ENCODE assay signal across 8 cellular contexts in genomic region chr18:25349131-25349925, GRCh38. TPM values are rescaled to one million over a fixed set of nuclear protein-coding genes. Genes with fewer than 3 reads are reported as not detected.
DNase-seq lines count a peak whose midpoint lies in the region; ATAC-seq and TF ChIP-seq lines count a peak whose summit lies in the region.

No MANE protein-coding gene starts in this region.

- H3K4me3 ChIP-seq in body of pancreas (no peak overlapping the region), skeletal muscle satellite cell (ENCODE audit: low read length) (peak overlapping the region; percentile 94)

- ATAC-seq in body of pancreas (no peak), HG03025 (IDR thresholded peaks at IDR 0.05; ENCODE audit: low FRiP score, unreplicated experiment) (no peak)

- DNase-seq in AG08396 (ENCODE audit: low spot score) (peak; percentile 73), HT1080 (ENCODE audit: low read depth) (peak; percentile 67), body of pancreas (no peak), iPS-NIHi11 (ENCODE audit: low spot score) (peak; percentile 64), NCI-H2029 treated with DMSO at 0.1 percent for 48 hours (lab: John Stamatoyannopoulos, UW) (no peak), SHP77 treated with DMSO at 0.1 percent for 48 hours (lab: John Stamatoyannopoulos, UW) (no peak)

- no peak for TF ChIP-seq POLR2A in body of pancreas (IDR thresholded peaks at IDR 0.05)

- H3K36me3 ChIP-seq in body of pancreas (replicated peaks in 1 of 2; ENCODE audit: insufficient read depth in 1 of 2, low read depth in 2 of 2) (no peaks in the 10 kb centered on the region), skeletal muscle satellite cell (ENCODE audit: insufficient read depth, low read length) (no peaks in the 10 kb centered on the region)

- peak overlapping the region in 3 of 4 donors; percentile 30 to 58 (median 47) for H3K27ac ChIP-seq in body of pancreas

- H3K9ac ChIP-seq in skeletal muscle satellite cell (ENCODE audit: low read depth, low read length), result peak overlapping the region; percentile 90

- peaks cover 23% of the 10 kb centered on the region for H3K4me1 ChIP-seq in body of pancreas
- no peaks in the 10 kb centered on the region for H3K4me1 ChIP-seq in skeletal muscle satellite cell (ENCODE audit: control insufficient read depth, insufficient read depth, low read length)

- WGBS in body of pancreas, 2 donors, result 5 to 11% methylated on average over 34 to 76 of the region's 78 CpGs

- peak overlapping the region; percentile 95 for H3K4me2 ChIP-seq in skeletal muscle satellite cell (ENCODE audit: low read length)

- H3K9me3 ChIP-seq in body of pancreas, result no peaks in the 10 kb centered on the region
- H3K9me3 ChIP-seq in skeletal muscle satellite cell (replicated peaks; ENCODE audit: low read length), result no peaks in the 10 kb centered on the region

- intact Hi-C loops in body of pancreas (cut with DNase I), result no loop called here

- H3K27me3 ChIP-seq in body of pancreas, result peaks cover 0 to 21% of the 10 kb centered on the region in 2 donors
- H3K27me3 ChIP-seq in skeletal muscle satellite cell (ENCODE audit: control insufficient read depth, insufficient read depth, low read length), result peaks cover 16% of the 10 kb centered on the region

- no peak for TF ChIP-seq CTCF in body of pancreas (IDR thresholded peaks at IDR 0.05)

RNA-seq across cellular contexts. Expression of gene ZNF521, which starts 2.6 kb away (rescaled TPM):
- 17.5 and 19.9 TPM in 2 replicates for total RNA-seq in HT1080 (2014; rRNA removed; shearing (Covaris generic))
- 13.4 and 31.0 TPM in 2 replicates for polyA plus RNA-seq in HT1080 (2015; cell fraction: cytosol; rRNA removed)
- 14.4 and 16.2 TPM in 2 replicates for polyA plus RNA-seq in HT1080 (2015; cell fraction: nucleus; rRNA removed)
- total RNA-seq in body of pancreas, result 10 to 100 TPM in 1 of 2 donors, 1 to 10 TPM in 1; 3.3 to 17.4 TPM
- total RNA-seq in skeletal muscle satellite cell (2012; rRNA removed), result 16.2 and 19.3 TPM in 2 replicates

Comparison
In these comparisons a context has a peak if more than half of its experiments do, and no peak if none do; other contexts are left out.
1. DNase-seq: peak in AG08396 (single experiment), HT1080 (single experiment) and iPS-NIHi11 (single experiment); none in body of pancreas (0 of 4), NCI-H2029 treated with DMSO at 0.1 percent for 48 hours (single experiment) and SHP77 treated with DMSO at 0.1 percent for 48 hours (single experiment).